In genomic region chr12:109952160-109952858, GRCh38 we compare ENCODE assay signal across 9 cellular contexts. TPM values are rescaled to one million over a fixed set of nuclear protein-coding genes. Genes with fewer than 3 reads are reported as not detected.
DNase-seq lines count a peak whose midpoint lies in the region; TF ChIP-seq lines count a peak whose summit lies in the region.
"Had no signal": no experiment of that assay in that cellular context is flagged by ENCODE, and none has a peak within 500 bp of the region (broad histone marks: within the 10 kb centered on the region; RNA-seq: fewer than 3 reads in every experiment).

No MANE protein-coding gene starts in this region.

- no peaks in the 10 kb centered on the region for H3K9me3 Mint-ChIP-seq in T-helper 2 cell treated with Interferon-gamma antibody and Interleukin-4, amounts not matched to agents 5 μg/mL and 100 μg/mL, for 36 hours

- no peak overlapping the region for H3K4me3 ChIP-seq in NB4 (ENCODE audit: low read depth, low read length)
- H3K4me3 ChIP-seq in esophagus muscularis mucosa, result no peak overlapping the region
- H3K4me3 ChIP-seq in spleen, result no peak overlapping the region
- no peak overlapping the region for H3K4me3 ChIP-seq in dorsolateral prefrontal cortex

- H3K36me3 Mint-ChIP-seq in T-helper 2 cell treated with Interferon-gamma antibody and Interleukin-4, amounts not matched to agents 5 μg/mL and 100 μg/mL, for 36 hours (ENCODE audit: low read depth), result peaks cover 70% of the 10 kb centered on the region

- peaks cover 41 to 57% (median 56%) of the 10 kb centered on the region in 4 donors for H3K4me1 ChIP-seq in esophagus muscularis mucosa
- H3K4me1 ChIP-seq in spleen, result peaks cover 12 to 48% (median 33%) of the 10 kb centered on the region in 6 donors

- peak overlapping the region; percentile 71 to 81 (median 73) for H3K27ac ChIP-seq in esophagus muscularis mucosa (replicated peaks in 1 of 4)
- H3K27ac ChIP-seq in spleen, result peak overlapping the region in 7 of 8 donors; percentile 12 to 71 (median 47)
- peak overlapping the region in 22 of 59 donors; percentile 1 to 59 (median 32) for H3K27ac ChIP-seq in dorsolateral prefrontal cortex

- no peak for DNase-seq in T-helper 2 cell treated with Interferon-gamma antibody and Interleukin-4, amounts not matched to agents 5 μg/mL and 100 μg/mL, for 36 hours (ENCODE audit: low spot score)
- DNase-seq in T-helper 2 cell (no peak), NB4 (ENCODE audit: low read depth) (peak; percentile 48), esophagus muscularis mucosa (ENCODE audit: extremely low spot score) (no peak), spleen (no peak), dorsolateral prefrontal cortex (no peak), UCSD-AML1 (lab: John Stamatoyannopoulos, UW; ENCODE audit: unreplicated experiment) (no peak), NCI-H82 treated with DMSO at 0.1 percent for 48 hours (lab: John Stamatoyannopoulos, UW; ENCODE audit: unreplicated experiment) (no peak)
- DNase-seq: NCI-H526 treated with DMSO at 0.1 percent for 48 hours had no signal

- no peaks in the 10 kb centered on the region for H3K27me3 Mint-ChIP-seq in T-helper 2 cell treated with Interferon-gamma antibody and Interleukin-4, amounts not matched to agents 5 μg/mL and 100 μg/mL, for 36 hours (ENCODE audit: low read depth)

- TF ChIP-seq CTCF in NB4 (IDR thresholded peaks at IDR 0.05; ENCODE audit: low read depth, low read length) (no peak), esophagus muscularis mucosa (IDR thresholded peaks at IDR 0.05) (no peak), spleen (IDR thresholded peaks at IDR 0.05 in 8 of 11, conservative IDR thresholded peaks at IDR 0.05 in 3 of 11) (no peak), dorsolateral prefrontal cortex (IDR thresholded peaks at IDR 0.05 in 54 of 56, conservative IDR thresholded peaks at IDR 0.05 in 2 of 56; ENCODE audit: low read depth in 1 of 56, partially characterized antibody in 56 of 56) (no peak)

- no peak overlapping the region for H3K4me3 Mint-ChIP-seq in T-helper 2 cell treated with Interferon-gamma antibody and Interleukin-4, amounts not matched to agents 5 μg/mL and 100 μg/mL, for 36 hours

- H3K4me1 Mint-ChIP-seq in T-helper 2 cell treated with Interferon-gamma antibody and Interleukin-4, amounts not matched to agents 5 μg/mL and 100 μg/mL, for 36 hours (ENCODE audit: low read depth), result peaks cover 17% of the 10 kb centered on the region

- H3K27ac Mint-ChIP-seq in T-helper 2 cell treated with Interferon-gamma antibody and Interleukin-4, amounts not matched to agents 5 μg/mL and 100 μg/mL, for 36 hours, result peak overlapping the region; percentile 11

- intact Hi-C loops in esophagus muscularis mucosa (cut with DNase I), result loop anchor here (5.0 kb wide), 1 partner anchor 45 kb away; the partner anchor contains the start of genes ANKRD13A and GIT2
- intact Hi-C loops in spleen (cut with DNase I; ENCODE audit: low total_unique reads), result no loop called here
- intact Hi-C loops in dorsolateral prefrontal cortex (cut with DNase I), result no loop called here

- H3K9me3 ChIP-seq in esophagus muscularis mucosa, result no peaks in the 10 kb centered on the region
- H3K9me3 ChIP-seq in spleen, result no peaks in the 10 kb centered on the region

- TF ChIP-seq EP300 in esophagus muscularis mucosa (IDR thresholded peaks at IDR 0.05), result no peak

- H3K36me3 ChIP-seq in esophagus muscularis mucosa (peaks cover 14 to 88% (median 60%) of the 10 kb centered on the region in 4 donors), spleen (peaks cover 4 to 100% (median 88%) of the 10 kb centered on the region in 6 donors)

- no peak for TF ChIP-seq POLR2A in NB4 (IDR thresholded peaks at IDR 0.05; ENCODE audit: extremely low read depth, insufficient read length)
- TF ChIP-seq POLR2A in esophagus muscularis mucosa (IDR thresholded peaks at IDR 0.05; ENCODE audit: low read depth), result no peak
- TF ChIP-seq POLR2A in spleen (IDR thresholded peaks at IDR 0.05), result no peak

- H3K27me3 ChIP-seq in esophagus muscularis mucosa (no peaks in the 10 kb centered on the region), spleen (replicated peaks in 1 of 7) (no peaks in the 10 kb centered on the region), dorsolateral prefrontal cortex (no peaks in the 10 kb centered on the region)

- 83% methylated on average over 11 of the region's 11 CpGs for whole genome bisulfite sequencing in esophagus muscularis mucosa
- 69 to 88% (median 76%) methylated on average over 11 of the region's 11 CpGs for WGBS in spleen, 5 donors

RNA-seq across cellular contexts. Expression of gene GIT2, which starts 43.9 kb away (rescaled TPM):
- total RNA-seq in esophagus muscularis mucosa (10 to 100 TPM; 28.7 to 46.5 (median 36.2) TPM), spleen (100 to 1,000 TPM; 101 to 169 (median 129) TPM), dorsolateral prefrontal cortex (100 to 1,000 TPM in 4 of 120 experiments, 10 to 100 TPM in 116; 54.2 to 101 (median 79.0) TPM)
- polyA plus RNA-seq in spleen, result 10 to 100 TPM; 26.5 to 35.5 (median 32.0) TPM

RNA-seq across cellular contexts. Expression of gene ANKRD13A, which starts 46.9 kb away (rescaled TPM):
- total RNA-seq in esophagus muscularis mucosa (100 to 1,000 TPM in 2 of 4 donors, 10 to 100 TPM in 2; 91.3 to 165 (median 124) TPM), spleen (100 to 1,000 TPM in 4 of 7 donors, 10 to 100 TPM in 3; 88.0 to 134 (median 110) TPM), dorsolateral prefrontal cortex (10 to 100 TPM; 21.4 to 70.9 (median 41.3) TPM)
- polyA plus RNA-seq in spleen, result 10 to 100 TPM; 32.9 to 46.8 (median 46.6) TPM

RNA-seq across cellular contexts. Expression of gene TCHP, which starts 52.2 kb away (rescaled TPM):
- total RNA-seq in esophagus muscularis mucosa, result 10 to 100 TPM; 17.1 to 31.6 (median 21.0) TPM
- 10 to 100 TPM; 21.8 to 35.9 (median 29.0) TPM for total RNA-seq in spleen
- 10 to 100 TPM in 1 of 3 donors, 1 to 10 TPM in 2; 7.3 to 12.5 (median 7.6) TPM for polyA plus RNA-seq in spleen
- 10 to 100 TPM; 18.4 to 41.8 (median 27.7) TPM for total RNA-seq in dorsolateral prefrontal cortex
